In genomic region chr15:33382491-33382890, GRCh38 we compare ENCODE assay signal across 34 cellular contexts.
"Had no signal": no experiment of that assay in that cellular context is flagged by ENCODE, and none has a peak within 500 bp of the region (broad histone marks: within the 10 kb centered on the region; RNA-seq: fewer than 3 reads in every experiment).

No MANE protein-coding gene starts in this region.

- H3K27me3 ChIP-seq: MG63 had no signal

- H3K36me3 ChIP-seq: MG63 had no signal

- H3K9me3 ChIP-seq: MG63 had no signal

- DNase-seq: Karpas-422, Kasumi-1, MG63, MM.1S, MV-4-11, NCI-H1048, NCI-H1092, NCI-H1092 treated with DMSO at 0.1 percent for 48 hours, NCI-H1105, NCI-H1105 treated with DMSO at 0.1 percent for 48 hours, NCI-H1417, NCI-H1417 treated with DMSO at 0.1 percent for 48 hours, NCI-H1436, NCI-H1436 treated with DMSO at 0.1 percent for 48 hours, NCI-H146, NCI-H1694, NCI-H1694 treated with DMSO at 0.1 percent for 48 hours, NCI-H187, NCI-H187 treated with DMSO at 0.1 percent for 48 hours, NCI-H1930, NCI-H2029, NCI-H2029 treated with DMSO at 0.1 percent for 48 hours, NCI-H2081, NCI-H2081 treated with DMSO at 0.1 percent for 48 hours, NCI-H2107, NCI-H2171, NCI-H2171 treated with DMSO at 0.1 percent for 48 hours, NCI-H2227 treated with DMSO at 0.1 percent for 48 hours, NCI-H226, NCI-H345, NCI-H446, NCI-H446 treated with DMSO at 0.1 percent for 48 hours, NCI-H510A, NCI-H510A treated with DMSO at 0.1 percent for 48 hours had no signal

- H3K4me3 ChIP-seq: MG63 had no signal
